ENCODE assay signal across 8 cellular contexts in genomic region chr9:94783121-94783664, GRCh38.
A peak's percentile ranks its signal among the peaks of the same experiment; 100 is the strongest.
DNase-seq lines count a peak whose midpoint lies in the region; ATAC-seq, FAIRE-seq and TF ChIP-seq lines count a peak whose summit lies in the region.

No MANE protein-coding gene starts in this region.

- ATAC-seq in HG02970 (IDR thresholded peaks at IDR 0.05; ENCODE audit: low FRiP score, unreplicated experiment) = no peak

- H3K4me3 ChIP-seq in GM12864 (ENCODE audit: low read depth, low read length) = no peak overlapping the region

- TF ChIP-seq CTCF in GM12864 (IDR thresholded peaks at IDR 0.05; ENCODE audit: low read depth, low read length, missing control alignments) = peak; percentile 64

- DNase-seq in 8988T = peak; percentile 21
- no peak for DNase-seq in GM12864 (ENCODE audit: low read depth)
- DNase-seq in NCI-H1930 (lab: John Stamatoyannopoulos, UW) = peak; percentile 41 to 42
- peak; percentile 92 for DNase-seq in left kidney (ENCODE audit: low read depth, low spot score)
- DNase-seq in stimulated activated CD4-positive, alpha-beta T cell treated with anti-CD3 and anti-CD28 coated beads, Interleukin-4, amount 100 ng/mL, for 24 hours = peak; percentile 47

- FAIRE-seq in TTC549 (lab: Jason Lieb, UNC) = peak; percentile 70

- H3K27ac ChIP-seq in cingulate gyrus (ENCODE audit: low read depth, low read length) = peak overlapping the region; percentile 83
